ENCODE assay signal across 10 cellular contexts in the genomic region with DNA sequence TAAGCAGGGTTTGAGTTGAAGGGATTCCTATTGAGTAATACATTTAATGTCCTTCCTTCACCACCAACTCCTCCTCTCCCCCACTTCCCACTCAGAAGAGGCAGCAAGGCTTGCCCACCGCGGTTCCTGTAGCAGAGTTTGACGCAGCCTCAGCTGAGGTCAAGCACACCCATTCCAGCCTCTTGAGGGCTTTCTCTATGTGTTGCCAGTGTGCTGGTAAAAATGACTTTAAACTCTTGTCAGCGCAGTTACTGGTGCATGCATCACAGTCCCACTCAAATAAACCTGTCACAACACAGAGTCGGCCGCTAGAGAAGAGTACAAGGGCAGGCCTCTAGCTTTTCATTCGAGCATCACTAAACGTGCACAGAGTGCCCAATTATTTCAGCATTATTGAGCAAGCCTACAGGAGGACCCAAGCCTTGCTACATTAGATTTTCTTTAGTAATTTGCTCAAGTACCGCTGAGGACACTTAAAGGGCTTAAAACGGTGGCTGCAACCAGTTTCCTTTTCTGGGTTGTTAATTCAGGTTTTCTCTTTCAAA.
DNase-seq lines count a peak whose midpoint lies in the region; ATAC-seq and TF ChIP-seq lines count a peak whose summit lies in the region.
"Had no signal": no experiment of that assay in that cellular context is flagged by ENCODE, and none has a peak within 500 bp of the region (broad histone marks: within the 10 kb centered on the region; RNA-seq: fewer than 3 reads in every experiment).

No MANE protein-coding gene starts in this region.

- H3K18ac ChIP-seq in neuronal stem cell (ENCODE audit: low read length), result no peak overlapping the region

- H3K79me1 ChIP-seq in neuronal stem cell (ENCODE audit: low read depth, low read length), result peaks cover 6% of the 10 kb centered on the region

- no peaks in the 10 kb centered on the region for H3K27me3 ChIP-seq in neuronal stem cell (ENCODE audit: control insufficient read depth in 3 of 3, insufficient read depth in 3 of 3, low read depth in 1 of 3, low read length in 3 of 3)

- H3K27me3 Mint-ChIP-seq in HFFc6 (ENCODE audit: insufficient read depth) (no peaks in the 10 kb centered on the region; the same call in none of the 2 replicates), brain (peaks cover 4% of the 10 kb centered on the region)

- H3K36me3 Mint-ChIP-seq in HFFc6 (ENCODE audit: low read depth) (peaks cover 49% of the 10 kb centered on the region), brain (peaks cover 26% of the 10 kb centered on the region)
- peaks cover 1 to 7% of the 10 kb centered on the region in 2 donors for H3K36me3 Mint-ChIP-seq in activated naive CD4-positive, alpha-beta T cell treated with anti-CD3 and anti-CD28 coated beads, Interleukin-2, amount 50 U/mL, for 72 hours

- no peak overlapping the region for H2BK5ac ChIP-seq in neuronal stem cell (ENCODE audit: low read length)

- H4K91ac ChIP-seq in neuronal stem cell (ENCODE audit: low read depth, low read length, poor library complexity), result no peak overlapping the region

- intact Hi-C loops in left colon (cut with DNase I, micrococcal nuclease), result no loop called here

- no peak overlapping the region for H3K4me3 ChIP-seq in neuronal stem cell (ENCODE audit: low read length in 2 of 2)

- H3K9me3 Mint-ChIP-seq in HFFc6, result no peaks in the 10 kb centered on the region
- no peaks in the 10 kb centered on the region for H3K9me3 Mint-ChIP-seq in brain
- no peaks in the 10 kb centered on the region for H3K9me3 Mint-ChIP-seq in activated naive CD4-positive, alpha-beta T cell treated with anti-CD3 and anti-CD28 coated beads, Interleukin-2, amount 50 U/mL, for 72 hours
- H3K9me3 Mint-ChIP-seq: T-helper 1 cell treated with Interleukin-12 subunit alpha and Interleukin-12 subunit beta and Interleukin-4 antibody, amounts not matched to agents 30 μg/mL and 1 μg/mL, for 36 hours had no signal

- H3K9me3 ChIP-seq in neuronal stem cell (replicated peaks in 1 of 2; ENCODE audit: control insufficient read depth in 2 of 2, insufficient read depth in 1 of 2, low read depth in 1 of 2, low read length in 2 of 2), result peaks cover 0 to 2% of the 10 kb centered on the region in 2 donors

- H2BK12ac ChIP-seq in neuronal stem cell (ENCODE audit: low read length), result no peak overlapping the region

- no peak overlapping the region for H2BK15ac ChIP-seq in neuronal stem cell (ENCODE audit: low read length)

- no peak overlapping the region for H2AK5ac ChIP-seq in neuronal stem cell (ENCODE audit: low read depth, low read length)

- H3K9ac ChIP-seq in neuronal stem cell (ENCODE audit: low read depth, low read length, poor library complexity), result peak overlapping the region; percentile 4

- H3K4me1 Mint-ChIP-seq in HFFc6 (ENCODE audit: low read depth) (peaks cover 53% of the 10 kb centered on the region), brain (peaks cover 31% of the 10 kb centered on the region)

- H3K27ac Mint-ChIP-seq in HFFc6 (peak overlapping the region; percentile 77), brain (peak overlapping the region in 4 of 5 experiments; percentile 35 to 86 (median 61))
- no peak overlapping the region for H3K27ac Mint-ChIP-seq in activated naive CD4-positive, alpha-beta T cell treated with anti-CD3 and anti-CD28 coated beads, Interleukin-2, amount 50 U/mL, for 72 hours
- H3K27ac Mint-ChIP-seq: T-helper 1 cell treated with Interleukin-12 subunit alpha and Interleukin-12 subunit beta and Interleukin-4 antibody, amounts not matched to agents 30 μg/mL and 1 μg/mL, for 36 hours had no signal

- no peak overlapping the region for H2AFZ ChIP-seq in neuronal stem cell (ENCODE audit: low read length)

- no peak overlapping the region for H2BK120ac ChIP-seq in neuronal stem cell (ENCODE audit: low read depth, low read length)

- no CpG with 5 or more reads among the region's 10 CpGs for WGBS in neuronal stem cell (ENCODE audit: extremely low coverage in 2 of 2, insufficient read length in 2 of 2, insufficient replicate concordance in 1 of 2), 2 donors

- H3K4me3 Mint-ChIP-seq in HFFc6 (peak overlapping the region; percentile 44), brain (peak overlapping the region in 4 of 5 experiments; percentile 63 to 73 (median 64))
- H3K4me3 Mint-ChIP-seq: T-helper 1 cell treated with Interleukin-12 subunit alpha and Interleukin-12 subunit beta and Interleukin-4 antibody, amounts not matched to agents 30 μg/mL and 1 μg/mL, for 36 hours had no signal

- H3K4me2 ChIP-seq in neuronal stem cell (ENCODE audit: insufficient read depth, low read length, poor library complexity, severe bottlenecking), result peak overlapping the region; percentile 11

- no peak overlapping the region for H4K8ac ChIP-seq in neuronal stem cell (ENCODE audit: low read depth, low read length)

- H3K14ac ChIP-seq in neuronal stem cell (ENCODE audit: low read length), result no peak overlapping the region

- H3K4me1 ChIP-seq in neuronal stem cell (ENCODE audit: control insufficient read depth in 2 of 2, insufficient read depth in 1 of 2, low read depth in 1 of 2, low read length in 2 of 2), result peaks cover 3 to 18% of the 10 kb centered on the region in 2 donors

- no peak for TF ChIP-seq CTCF in HFFc6 (IDR thresholded peaks at IDR 0.05)
- no peak for TF ChIP-seq CTCF in brain (conservative IDR thresholded peaks at IDR 0.05)

- no peak for DNase-seq in HFFc6
- DNase-seq in NCI-H2107 (lab: John Stamatoyannopoulos, UW), result peak; percentile 52
- no peak for DNase-seq in neuronal stem cell (ENCODE audit: low spot score)
- no peak for DNase-seq in NK-92 (lab: John Stamatoyannopoulos, UW; ENCODE audit: unreplicated experiment)
- DNase-seq in activated naive CD4-positive, alpha-beta T cell treated with anti-CD3 and anti-CD28 coated beads, Interleukin-2, amount 50 U/mL, for 72 hours (ENCODE audit: low spot score in 2 of 2), result no peak
- DNase-seq in left colon, result no peak
- DNase-seq: amniotic stem cell had no signal

- no peak overlapping the region for H3K4ac ChIP-seq in neuronal stem cell (ENCODE audit: low read length)

- ATAC-seq in HG03442 (IDR thresholded peaks at IDR 0.05; ENCODE audit: unreplicated experiment) (no peak), left colon (no peak)
- ATAC-seq in activated naive CD4-positive, alpha-beta T cell treated with anti-CD3 and anti-CD28 coated beads, Interleukin-2, amount 50 U/mL, for 72 hours, result no peak

- peaks cover 6 to 82% of the 10 kb centered on the region in 2 donors for H3K36me3 ChIP-seq in neuronal stem cell (replicated peaks in 1 of 2; ENCODE audit: control insufficient read depth in 2 of 2, insufficient read depth in 2 of 2, low read length in 2 of 2)

- peak overlapping the region; percentile 76 for H3K27ac ChIP-seq in neuronal stem cell (replicated peaks; ENCODE audit: low read length)

- no peak overlapping the region for H3K23ac ChIP-seq in neuronal stem cell (ENCODE audit: low read depth, low read length, poor library complexity)

Comparison
In these comparisons a context has a peak if more than half of its experiments do, and no peak if none do; other contexts are left out.
1. H3K27ac Mint-ChIP-seq: peak in HFFc6 (single experiment) and brain (4 of 5); none in activated naive CD4-positive, alpha-beta T cell treated with anti-CD3 and anti-CD28 coated beads, Interleukin-2, amount 50 U/mL, for 72 hours (0 of 2).